Comparison of ENCODE assay signal across 1 cellular context in genomic region chr22:19176175-19176630, GRCh38.
A peak's percentile ranks its signal among the peaks of the same experiment; 100 is the strongest.
TF ChIP-seq lines count a peak whose summit lies in the region.

No MANE protein-coding gene starts in this region.

TF ChIP-seq in HepG2, 621 proteins besides CTCF, POLR2A, EP300 and RAD21:
- peak; percentile 81; the same call in 1 of the 2 replicates for TF ChIP-seq PCBP1 (IDR thresholded peaks at IDR 0.05; ENCODE audit: borderline replicate concordance, low read depth, low read length)
- no peak for TF ChIP-seq ZFYVE20 (CRISPR knock-in tag; IDR thresholded peaks at IDR 0.05; ENCODE audit: borderline replicate concordance, low read depth)
- TF ChIP-seq, protein P1, sequence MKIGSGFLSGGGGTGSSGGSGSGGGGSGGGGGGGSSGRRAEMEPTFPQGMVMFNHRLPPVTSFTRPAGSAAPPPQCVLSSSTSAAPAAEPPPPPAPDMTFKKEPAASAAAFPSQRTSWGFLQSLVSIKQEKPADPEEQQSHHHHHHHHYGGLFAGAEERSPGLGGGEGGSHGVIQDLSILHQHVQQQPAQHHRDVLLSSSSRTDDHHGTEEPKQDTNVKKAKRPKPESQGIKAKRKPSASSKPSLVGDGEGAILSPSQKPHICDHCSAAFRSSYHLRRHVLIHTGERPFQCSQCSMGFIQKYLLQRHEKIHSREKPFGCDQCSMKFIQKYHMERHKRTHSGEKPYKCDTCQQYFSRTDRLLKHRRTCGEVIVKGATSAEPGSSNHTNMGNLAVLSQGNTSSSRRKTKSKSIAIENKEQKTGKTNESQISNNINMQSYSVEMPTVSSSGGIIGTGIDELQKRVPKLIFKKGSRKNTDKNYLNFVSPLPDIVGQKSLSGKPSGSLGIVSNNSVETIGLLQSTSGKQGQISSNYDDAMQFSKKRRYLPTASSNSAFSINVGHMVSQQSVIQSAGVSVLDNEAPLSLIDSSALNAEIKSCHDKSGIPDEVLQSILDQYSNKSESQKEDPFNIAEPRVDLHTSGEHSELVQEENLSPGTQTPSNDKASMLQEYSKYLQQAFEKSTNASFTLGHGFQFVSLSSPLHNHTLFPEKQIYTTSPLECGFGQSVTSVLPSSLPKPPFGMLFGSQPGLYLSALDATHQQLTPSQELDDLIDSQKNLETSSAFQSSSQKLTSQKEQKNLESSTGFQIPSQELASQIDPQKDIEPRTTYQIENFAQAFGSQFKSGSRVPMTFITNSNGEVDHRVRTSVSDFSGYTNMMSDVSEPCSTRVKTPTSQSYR (CRISPR knock-in tag; IDR thresholded peaks at IDR 0.05; ENCODE audit: borderline replicate concordance), result 0 out of 2 replicates have a peak, but pooled peaks have one; percentile 24
- TF ChIP-seq ZNF329 (CRISPR knock-in tag; IDR thresholded peaks at IDR 0.05; ENCODE audit: low read depth), result no peak
- TF ChIP-seq MAFK (conservative IDR thresholded peaks at IDR 0.05 in 1 of 2, IDR thresholded peaks at IDR 0.05 in 1 of 2; ENCODE audit: low read length in 2 of 2), result no peak
- TF ChIP-seq MTF1 (CRISPR knock-in tag; IDR thresholded peaks at IDR 0.05), result no peak
- TF ChIP-seq PITX1 (CRISPR knock-in tag; IDR thresholded peaks at IDR 0.05), result no peak
- TF ChIP-seq ZNF737 (CRISPR knock-in tag; IDR thresholded peaks at IDR 0.05; ENCODE audit: borderline replicate concordance), result no peak
- no peak for TF ChIP-seq ZKSCAN1 (IDR thresholded peaks at IDR 0.05; ENCODE audit: low read length)
- no peak for TF ChIP-seq ZNF225 (CRISPR knock-in tag; IDR thresholded peaks at IDR 0.05)
TF ChIP-seq in HepG2: peak in this region for 2.
